8 cellular contexts compared by ENCODE assay signal in the genomic region with DNA sequence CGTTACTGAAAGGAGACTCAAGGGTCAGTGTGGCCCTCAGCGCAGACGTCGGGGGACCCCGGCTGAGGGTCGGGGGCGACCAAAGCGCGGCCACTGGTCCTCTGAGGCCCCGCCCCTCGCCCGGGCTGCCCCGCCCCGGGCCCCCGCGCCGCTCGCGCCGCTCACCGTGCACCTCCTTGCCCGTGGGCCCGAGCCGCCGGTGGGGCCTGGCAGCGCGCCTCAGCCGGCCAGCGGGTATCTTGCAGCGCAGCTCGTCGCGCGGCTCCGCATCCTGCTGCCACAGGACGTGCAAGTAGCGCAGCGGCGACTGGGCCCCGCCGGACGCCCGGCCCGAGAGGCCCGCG. TPM values are rescaled to one million over a fixed set of nuclear protein-coding genes. Genes with fewer than 3 reads are reported as not detected.
DNase-seq lines count a peak whose midpoint lies in the region; ATAC-seq, FAIRE-seq and TF ChIP-seq lines count a peak whose summit lies in the region.

No MANE protein-coding gene starts in this region.

- H3K4me2 ChIP-seq in A549: peak overlapping the region; percentile 96
- peak overlapping the region; percentile 72 for H3K4me2 ChIP-seq in mesenchymal stem cell (ENCODE audit: low read length, poor library complexity, severe bottlenecking)

- H4K8ac ChIP-seq in mesenchymal stem cell (ENCODE audit: low read length): no peak overlapping the region

- TF ChIP-seq POLR2A in A549 (IDR thresholded peaks at IDR 0.05; ENCODE audit: low read length): no peak

- H3K79me1 ChIP-seq in mesenchymal stem cell (replicated peaks; ENCODE audit: low read length, poor library complexity, severe bottlenecking): peaks cover 17% of the 10 kb centered on the region

- no peak overlapping the region for H2AK5ac ChIP-seq in mesenchymal stem cell (ENCODE audit: low read length, severe bottlenecking)

- peak overlapping the region in 1 of 2 experiments; percentile 100 for H3K14ac ChIP-seq in mesenchymal stem cell (ENCODE audit: low read length in 2 of 2)

- H3K27me3 ChIP-seq in mesenchymal stem cell (ENCODE audit: control insufficient read depth in 1 of 2, insufficient read depth in 1 of 2, low read length in 2 of 2): no peaks in the 10 kb centered on the region

- H3K4me3 Mint-ChIP-seq in stimulated activated effector memory CD8-positive, alpha-beta T cell treated with anti-CD3 and anti-CD28 coated beads, Interleukin-12 subunit alpha, Interleukin-12 subunit beta, amount 100 ng/mL, for 72 hours: peak overlapping the region; percentile 77

- H2BK120ac ChIP-seq in mesenchymal stem cell (ENCODE audit: low read depth, low read length): peak overlapping the region; percentile 82

- peak overlapping the region; percentile 90 for H2AFZ ChIP-seq in mesenchymal stem cell (ENCODE audit: low read depth, low read length)

- H3K23ac ChIP-seq in mesenchymal stem cell (ENCODE audit: low read length in 2 of 2): peak overlapping the region in 1 of 2 experiments; percentile 78

- peak overlapping the region in 1 of 2 experiments; percentile 80 for H2BK12ac ChIP-seq in mesenchymal stem cell (ENCODE audit: low read length in 2 of 2)

- peak overlapping the region; percentile 86 for H3K27ac Mint-ChIP-seq in stimulated activated effector memory CD8-positive, alpha-beta T cell treated with anti-CD3 and anti-CD28 coated beads, Interleukin-12 subunit alpha, Interleukin-12 subunit beta, amount 100 ng/mL, for 72 hours

- peak overlapping the region; percentile 69 for H3K4me3 ChIP-seq in A549
- peak overlapping the region; percentile 74 for H3K4me3 ChIP-seq in choroid plexus epithelial cell (ENCODE audit: low read depth, low read length)
- peak overlapping the region; percentile 91 to 96 for H3K4me3 ChIP-seq in mesenchymal stem cell (ENCODE audit: insufficient read depth in 1 of 2, low read depth in 1 of 2, low read length in 2 of 2)

- WGBS in A549 (ENCODE audit: missing lambda C conversion rate): 0% methylated on average over 7 of the region's 46 CpGs
- under 1% methylated on average over 44 of the region's 46 CpGs for WGBS in mesenchymal stem cell

- peak overlapping the region; percentile 25 for H4K91ac ChIP-seq in mesenchymal stem cell (ENCODE audit: low read length)

- peak overlapping the region; percentile 89 for H2BK5ac ChIP-seq in mesenchymal stem cell (ENCODE audit: low read depth, low read length, poor library complexity, severe bottlenecking)

- peaks cover 24% of the 10 kb centered on the region for H3K4me1 Mint-ChIP-seq in stimulated activated effector memory CD8-positive, alpha-beta T cell treated with anti-CD3 and anti-CD28 coated beads, Interleukin-12 subunit alpha, Interleukin-12 subunit beta, amount 100 ng/mL, for 72 hours

- POLR2A ChIA-PET in A549 (lab: Yijun Ruan, JAX): interaction anchor here (0.5 to 0.9 kb wide), 5 partner anchors 8 to 235 kb away, joined by 4 to 7 read pairs (median 5); a partner anchor contains a TSS

- H3K4ac ChIP-seq in mesenchymal stem cell (ENCODE audit: low read depth in 1 of 2, low read length in 2 of 2): peak overlapping the region in 1 of 2 experiments; percentile 88

- TF ChIP-seq EP300 in A549 (IDR thresholded peaks at IDR 0.05): no peak

- peak overlapping the region; percentile 91 for H3K9ac ChIP-seq in mesenchymal stem cell (ENCODE audit: low read length)

- H3K4me1 ChIP-seq in A549 (peaks cover 10% of the 10 kb centered on the region; the same call in 2 of the 3 replicates), mesenchymal stem cell (ENCODE audit: control insufficient read depth, insufficient read depth, low read depth, low read length) (peaks cover 10% of the 10 kb centered on the region)

- no peak for FAIRE-seq in A549 (lab: Jason Lieb, UNC)

- no peak overlapping the region for H2BK15ac ChIP-seq in mesenchymal stem cell (ENCODE audit: low read depth, poor library complexity, severe bottlenecking)

- no peak for TF ChIP-seq RAD21 in A549 (conservative IDR thresholded peaks at IDR 0.05 in 1 of 2, IDR thresholded peaks at IDR 0.05 in 1 of 2)

- H3K36me3 ChIP-seq in mesenchymal stem cell (ENCODE audit: control insufficient read depth in 1 of 2, insufficient read depth in 2 of 2, low read depth in 1 of 2, low read length in 2 of 2): peaks cover 13 to 15% of the 10 kb centered on the region in 2 experiments

- CTCF ChIA-PET in A549 (lab: Yijun Ruan, JAX): interaction anchor here (0.7 to 2.3 kb wide), 4 partner anchors 8 to 27 kb away, joined by 3 to 7 read pairs (median 4); no protein-coding TSS in a partner anchor

- DNase-seq in A549 (ENCODE audit: low read depth in 1 of 2, low spot score in 1 of 2): no peak
- DNase-seq in SW480 (ENCODE audit: low spot score): peak; percentile 51
- peak; percentile 31 for DNase-seq in choroid plexus epithelial cell (ENCODE audit: low read depth)
- peak; percentile 66 for DNase-seq in mesenchymal stem cell
- no peak for DNase-seq in stimulated activated effector memory CD8-positive, alpha-beta T cell treated with anti-CD3 and anti-CD28 coated beads, Interleukin-12 subunit alpha, Interleukin-12 subunit beta, amount 100 ng/mL, for 72 hours (ENCODE audit: low spot score in 2 of 2)
- no peak for DNase-seq in DMS114 treated with DMSO at 0.1 percent for 48 hours (lab: John Stamatoyannopoulos, UW; ENCODE audit: unreplicated experiment)

- no peaks in the 10 kb centered on the region for H3K9me3 Mint-ChIP-seq in stimulated activated effector memory CD8-positive, alpha-beta T cell treated with anti-CD3 and anti-CD28 coated beads, Interleukin-12 subunit alpha, Interleukin-12 subunit beta, amount 100 ng/mL, for 72 hours

- H3K27ac ChIP-seq in A549 (peak overlapping the region; percentile 80 to 97), mesenchymal stem cell (ENCODE audit: low read length, poor library complexity, severe bottlenecking) (peak overlapping the region; percentile 82)

- peak overlapping the region; percentile 45 to 94 for H3K18ac ChIP-seq in mesenchymal stem cell (ENCODE audit: low read depth in 1 of 2, low read length in 2 of 2)

- peaks cover 19% of the 10 kb centered on the region for H3K36me3 Mint-ChIP-seq in stimulated activated effector memory CD8-positive, alpha-beta T cell treated with anti-CD3 and anti-CD28 coated beads, Interleukin-12 subunit alpha, Interleukin-12 subunit beta, amount 100 ng/mL, for 72 hours

- H3K9me3 ChIP-seq in A549 (no peaks in the 10 kb centered on the region), mesenchymal stem cell (ENCODE audit: control insufficient read depth, low read length) (no peaks in the 10 kb centered on the region)

- TF ChIP-seq CTCF in A549 (IDR thresholded peaks at IDR 0.05) (no peak), choroid plexus epithelial cell (conservative IDR thresholded peaks at IDR 0.05; ENCODE audit: low read depth, low read length) (no peak)

- ATAC-seq in A549: peak; percentile 56 to 81
- ATAC-seq in GM18868 (IDR thresholded peaks at IDR 0.05; ENCODE audit: unreplicated experiment): peak; percentile 35
- ATAC-seq in HG03060 (IDR thresholded peaks at IDR 0.05; ENCODE audit: low read depth, unreplicated experiment): peak; percentile 17
- ATAC-seq in stimulated activated effector memory CD8-positive, alpha-beta T cell treated with anti-CD3 and anti-CD28 coated beads, Interleukin-12 subunit alpha, Interleukin-12 subunit beta, amount 100 ng/mL, for 72 hours: peak; percentile 69

TF ChIP-seq in A549, 52 proteins besides CTCF, POLR2A, EP300 and RAD21:
- no peak for TF ChIP-seq MAZ (IDR thresholded peaks at IDR 0.05; ENCODE audit: borderline replicate concordance, low read depth, low read length)
- TF ChIP-seq PHF8 (IDR thresholded peaks at IDR 0.05; ENCODE audit: borderline replicate concordance, low read depth): peak; percentile 49; the same call in 1 of the 2 replicates
- no peak for TF ChIP-seq BHLHE40 (IDR thresholded peaks at IDR 0.05; ENCODE audit: low read depth, low read length)
- TF ChIP-seq KDM1A (IDR thresholded peaks at IDR 0.05; ENCODE audit: low read depth): no peak

RNA-seq across cellular contexts. Expression of a gene that starts 0.4 kb away (rescaled TPM):
- polyA plus RNA-seq in A549 (2011; rRNA removed) (13.2 and 15.2 TPM in 2 replicates), A549 (2017; fragmentation: RNase III; extraction: RNeasy Plus Mini Kit Qiagen cat#74134 plus additional on column Dnase treatment) (19.3 to 21.8 TPM (median 21.1 TPM) in 3 replicates)
- 27.2 and 35.3 TPM in 2 replicates for polyA plus RNA-seq in A549 (2012; cell fraction: cytosol; rRNA removed)
- 50.3 and 76.5 TPM in 2 replicates for polyA plus RNA-seq in A549 (2012; cell fraction: nucleus; rRNA removed)
- polyA minus RNA-seq in A549 (2011; rRNA and poly(A)+ RNA removed): 14.0 and 17.0 TPM in 2 replicates
- 16.7 TPM for polyA plus RNA-seq in mesenchymal stem cell (2013, experiment 1 of 2)
- polyA plus RNA-seq in mesenchymal stem cell (2013, experiment 2 of 2): 15.9 TPM

RNA-seq across cellular contexts. Expression of a gene that starts 5.5 kb away (rescaled TPM):
- polyA plus RNA-seq in A549 (2011; rRNA removed) (423 and 493 TPM in 2 replicates), A549 (2017; fragmentation: RNase III; extraction: RNeasy Plus Mini Kit Qiagen cat#74134 plus additional on column Dnase treatment) (212 to 222 TPM (median 218 TPM) in 3 replicates)
- polyA plus RNA-seq in A549 (2012; cell fraction: cytosol; rRNA removed): 206 and 272 TPM in 2 replicates
- polyA plus RNA-seq in A549 (2012; cell fraction: nucleus; rRNA removed): 133 and 171 TPM in 2 replicates
- polyA minus RNA-seq in A549 (2011; rRNA and poly(A)+ RNA removed): 412 and 554 TPM in 2 replicates
- polyA plus RNA-seq in mesenchymal stem cell (2013, experiment 1 of 2): 453 TPM
- polyA plus RNA-seq in mesenchymal stem cell (2013, experiment 2 of 2): 471 TPM

RNA-seq across cellular contexts. Expression of a gene that starts 20.5 kb away (rescaled TPM):
- polyA plus RNA-seq in A549 (2011; rRNA removed) (not detected in 2 replicates), A549 (2017; fragmentation: RNase III; extraction: RNeasy Plus Mini Kit Qiagen cat#74134 plus additional on column Dnase treatment) (not detected in 3 replicates)
- not detected in 2 replicates for polyA plus RNA-seq in A549 (2012; cell fraction: cytosol; rRNA removed)
- 0.06 TPM in 1 of 2 replicates, not detected in the other for polyA plus RNA-seq in A549 (2012; cell fraction: nucleus; rRNA removed)
- not detected in 2 replicates for polyA minus RNA-seq in A549 (2011; rRNA and poly(A)+ RNA removed)
- not detected for polyA plus RNA-seq in mesenchymal stem cell (2013, experiment 1 of 2)
- polyA plus RNA-seq in mesenchymal stem cell (2013, experiment 2 of 2): not detected

RNA-seq across cellular contexts. Expression of a gene that starts 36.0 kb away (rescaled TPM):
- polyA plus RNA-seq in A549 (2011; rRNA removed) (1.2 and 1.3 TPM in 2 replicates), A549 (2017; fragmentation: RNase III; extraction: RNeasy Plus Mini Kit Qiagen cat#74134 plus additional on column Dnase treatment) (2.1 to 3.1 TPM (median 2.6 TPM) in 3 replicates)
- 3.2 and 4.8 TPM in 2 replicates for polyA plus RNA-seq in A549 (2012; cell fraction: cytosol; rRNA removed)
- polyA plus RNA-seq in A549 (2012; cell fraction: nucleus; rRNA removed): 5.1 and 6.7 TPM in 2 replicates
- polyA minus RNA-seq in A549 (2011; rRNA and poly(A)+ RNA removed): 2.2 and 3.6 TPM in 2 replicates
- polyA plus RNA-seq in mesenchymal stem cell (2013, experiment 1 of 2): 10.7 TPM
- polyA plus RNA-seq in mesenchymal stem cell (2013, experiment 2 of 2): 11.7 TPM

Comparison
In these comparisons a context has a peak if more than half of its experiments do, and no peak if none do; other contexts are left out.
1. ATAC-seq: peak in every context shown above with its lines; median percentile 69 in stimulated activated effector memory CD8-positive, alpha-beta T cell treated with anti-CD3 and anti-CD28 coated beads, Interleukin-12 subunit alpha, Interleukin-12 subunit beta, amount 100 ng/mL, for 72 hours; 68 in A549; 35 in GM18868; 17 in HG03060.
2. DNase-seq: peak in SW480 (single experiment), choroid plexus epithelial cell (single experiment) and mesenchymal stem cell (single experiment); none in A549 (0 of 2), stimulated activated effector memory CD8-positive, alpha-beta T cell treated with anti-CD3 and anti-CD28 coated beads, Interleukin-12 subunit alpha, Interleukin-12 subunit beta, amount 100 ng/mL, for 72 hours (0 of 2) and DMS114 treated with DMSO at 0.1 percent for 48 hours (single experiment).
3. Peak in every context shown above with its lines, with median percentiles within 50 percentile points of each other: H3K4me3 ChIP-seq.